Comparison of ENCODE assay signal across 13 cellular contexts in genomic region chr22:23072035-23072910, GRCh38. TPM values are rescaled to one million over a fixed set of nuclear protein-coding genes. Genes with fewer than 3 reads are reported as not detected.
DNase-seq lines count a peak whose midpoint lies in the region; ATAC-seq and TF ChIP-seq lines count a peak whose summit lies in the region.
"Had no signal": no experiment of that assay in that cellular context is flagged by ENCODE, and none has a peak within 500 bp of the region (broad histone marks: within the 10 kb centered on the region; RNA-seq: fewer than 3 reads in every experiment).

No MANE protein-coding gene starts in this region.

- H3K27me3 Mint-ChIP-seq in HFFc6 (ENCODE audit: insufficient read depth) (peaks cover 8% of the 10 kb centered on the region), endodermal cell (ENCODE audit: insufficient read depth) (peaks cover 36% of the 10 kb centered on the region)
- H3K27me3 Mint-ChIP-seq in activated CD4-positive, alpha-beta T cell treated with anti-CD3 and anti-CD28 coated beads for 36 hours: peaks cover 14% of the 10 kb centered on the region

- H3K36me3 ChIP-seq in BLaER1 (peaks cover 17% of the 10 kb centered on the region; the same call in 1 of the 2 replicates), endodermal cell (ENCODE audit: control insufficient read depth, insufficient read depth, low read length) (peaks cover 5% of the 10 kb centered on the region), neuron (ENCODE audit: insufficient read depth, low read length) (peaks cover 5% of the 10 kb centered on the region)
- H3K36me3 ChIP-seq: uterus had no signal

- H3K4me1 ChIP-seq in BLaER1 (peaks cover 90% of the 10 kb centered on the region), endodermal cell (ENCODE audit: control insufficient read depth, insufficient read depth, low read length) (no peaks in the 10 kb centered on the region), neuron (ENCODE audit: insufficient read depth, low read length) (peaks cover 17% of the 10 kb centered on the region)

- WGBS in endodermal cell (ENCODE audit: insufficient coverage in 1 of 2, insufficient read length in 1 of 2), 2 experiments: 93% methylated on average over 5 to 11 of the region's 11 CpGs

- H3K4me3 ChIP-seq in BLaER1: peak overlapping the region; percentile 80
- H3K4me3 ChIP-seq in endodermal cell (ENCODE audit: low read length): peak overlapping the region; percentile 81
- peak overlapping the region; percentile 83 for H3K4me3 ChIP-seq in neuron (ENCODE audit: low read length)

- H3K9ac ChIP-seq in BLaER1 (peak overlapping the region; percentile 78), endodermal cell (ENCODE audit: extremely low read depth, low read length, poor library complexity, severe bottlenecking) (no peak overlapping the region)

- H3K27ac ChIP-seq in BLaER1 (peak overlapping the region; percentile 46; the same call in 1 of the 2 replicates), endodermal cell (ENCODE audit: low read depth, low read length) (no peak overlapping the region)
- H3K27ac ChIP-seq: uterus had no signal

- no peak for TF ChIP-seq CTCF in HFFc6 (IDR thresholded peaks at IDR 0.05)
- TF ChIP-seq CTCF in endodermal cell (conservative IDR thresholded peaks at IDR 0.05): no peak

- peaks cover 56% of the 10 kb centered on the region for H3K4me1 Mint-ChIP-seq in HFFc6 (ENCODE audit: low read depth)
- H3K4me1 Mint-ChIP-seq in endodermal cell: peaks cover 9% of the 10 kb centered on the region
- peaks cover 8% of the 10 kb centered on the region for H3K4me1 Mint-ChIP-seq in activated CD4-positive, alpha-beta T cell treated with anti-CD3 and anti-CD28 coated beads for 36 hours

- no peak overlapping the region for H2AFZ ChIP-seq in neuron (ENCODE audit: low read depth, low read length)

- no peaks in the 10 kb centered on the region for H3K9me3 Mint-ChIP-seq in HFFc6
- H3K9me3 Mint-ChIP-seq in endodermal cell: no peaks in the 10 kb centered on the region
- no peaks in the 10 kb centered on the region for H3K9me3 Mint-ChIP-seq in activated CD4-positive, alpha-beta T cell treated with anti-CD3 and anti-CD28 coated beads for 36 hours (ENCODE audit: low read depth)
- H3K9me3 Mint-ChIP-seq: activated naive CD4-positive, alpha-beta T cell treated with anti-CD3 and anti-CD28 coated beads for 36 hours had no signal

- intact Hi-C loops in activated CD4-positive, alpha-beta T cell treated with anti-CD3 and anti-CD28 coated beads for 36 hours (cut with DNase I, micrococcal nuclease): no loop called here

- peak; percentile 95 for DNase-seq in HFFc6
- DNase-seq in endodermal cell: no peak
- DNase-seq in OCI-M1 (lab: John Stamatoyannopoulos, UW): no peak
- no peak for DNase-seq in DMS79 treated with DMSO at 0.1 percent for 48 hours (lab: John Stamatoyannopoulos, UW)
- no peak for DNase-seq in activated CD4-positive, alpha-beta T cell treated with anti-CD3 and anti-CD28 coated beads for 36 hours
- DNase-seq: activated naive CD4-positive, alpha-beta T cell treated with anti-CD3 and anti-CD28 coated beads for 36 hours; effector CD4-positive, alpha-beta T cell; NCI-H69 had no signal

- peaks cover 24% of the 10 kb centered on the region for H3K27me3 ChIP-seq in BLaER1
- peaks cover 22% of the 10 kb centered on the region for H3K27me3 ChIP-seq in endodermal cell (ENCODE audit: control insufficient read depth, insufficient read depth, low read length, poor library complexity, severe bottlenecking)
- peaks cover 9% of the 10 kb centered on the region for H3K27me3 ChIP-seq in neuron (ENCODE audit: insufficient read depth, low read length)
- H3K27me3 ChIP-seq: uterus had no signal

- H3K27ac Mint-ChIP-seq in HFFc6 (peak overlapping the region; percentile 98), endodermal cell (no peak overlapping the region)
- H3K27ac Mint-ChIP-seq in activated CD4-positive, alpha-beta T cell treated with anti-CD3 and anti-CD28 coated beads for 36 hours: no peak overlapping the region
- H3K27ac Mint-ChIP-seq: activated naive CD4-positive, alpha-beta T cell treated with anti-CD3 and anti-CD28 coated beads for 36 hours had no signal

- ATAC-seq in activated CD4-positive, alpha-beta T cell treated with anti-CD3 and anti-CD28 coated beads for 36 hours: no peak
- ATAC-seq in GM21786 (IDR thresholded peaks at IDR 0.05; ENCODE audit: unreplicated experiment): no peak
- ATAC-seq: right cardiac atrium had no signal

- H3K36me3 Mint-ChIP-seq in HFFc6 (ENCODE audit: low read depth) (peaks cover 9% of the 10 kb centered on the region; the same call in 1 of the 2 replicates), endodermal cell (ENCODE audit: low read depth) (peaks cover 6% of the 10 kb centered on the region)
- H3K36me3 Mint-ChIP-seq in activated CD4-positive, alpha-beta T cell treated with anti-CD3 and anti-CD28 coated beads for 36 hours (ENCODE audit: low read depth): no peaks in the 10 kb centered on the region

- peaks cover 60% of the 10 kb centered on the region for H4K20me1 ChIP-seq in BLaER1

- POLR2A ChIA-PET in activated CD4-positive, alpha-beta T cell treated with anti-CD3 and anti-CD28 coated beads for 36 hours (lab: Charles Lee): no interaction called here

- H3K4me3 Mint-ChIP-seq in HFFc6 (peak overlapping the region; percentile 89), endodermal cell (peak overlapping the region; percentile 65)
- no peak overlapping the region for H3K4me3 Mint-ChIP-seq in activated CD4-positive, alpha-beta T cell treated with anti-CD3 and anti-CD28 coated beads for 36 hours

- CTCF ChIA-PET in activated CD4-positive, alpha-beta T cell treated with anti-CD3 and anti-CD28 coated beads for 36 hours (lab: Charles Lee): interaction anchor here (1.1 kb wide), 1 partner anchor 91 kb away, joined by 3 read pairs; no protein-coding TSS in a partner anchor

- peak overlapping the region; percentile 99 for H3K4me2 ChIP-seq in BLaER1

- peaks cover 6% of the 10 kb centered on the region; the same call in 1 of the 2 replicates for H3K9me3 ChIP-seq in BLaER1
- H3K9me3 ChIP-seq in endodermal cell (ENCODE audit: control insufficient read depth, low read length): no peaks in the 10 kb centered on the region
- H3K9me3 ChIP-seq in neuron (ENCODE audit: low read length): peaks cover 6% of the 10 kb centered on the region
- H3K9me3 ChIP-seq: uterus had no signal

RNA-seq across cellular contexts. Expression of gene GNAZ, which starts 2.0 kb away (rescaled TPM):
- 10 to 100 TPM; 19.0 to 22.5 (median 20.1) TPM for total RNA-seq in HFFc6 (2021; fragmentation: NEBNext Ultra II Directional; extraction: Animal tissue kit (Norgen Biotek cat#: 25700))
- 10 to 100 TPM; 16.7 to 17.9 TPM for total RNA-seq in endodermal cell
- 26.0 TPM for polyA plus RNA-seq in endodermal cell (2013, experiment 1 of 2)
- polyA plus RNA-seq in endodermal cell (2013, experiment 2 of 2): 28.0 TPM
- 1 to 10 TPM; 1.1 to 1.5 TPM for total RNA-seq in activated CD4-positive, alpha-beta T cell treated with anti-CD3 and anti-CD28 coated beads for 36 hours

Comparison
In these comparisons a context has a peak if more than half of its experiments do, and no peak if none do; other contexts are left out.
1. RNA of gene GNAZ, which starts 2.0 kb away (total RNA-seq): 19.0 to 22.5 TPM in HFFc6 and 16.7 to 17.9 TPM in endodermal cell; 1.1 to 1.5 TPM in activated CD4-positive, alpha-beta T cell treated with anti-CD3 and anti-CD28 coated beads for 36 hours; every median in the first group is over 4 times any median in the second.
2. Peak in every context shown above with its lines, with median percentiles within 50 percentile points of each other: H3K4me3 ChIP-seq.